Comparison of ENCODE assay signal across 17 cellular contexts in genomic region chr20:1383621-1384404, GRCh38. TPM values are rescaled to one million over a fixed set of nuclear protein-coding genes. Genes with fewer than 3 reads are reported as not detected.
DNase-seq lines count a peak whose midpoint lies in the region; ATAC-seq and TF ChIP-seq lines count a peak whose summit lies in the region.
"Had no signal": no experiment of that assay in that cellular context is flagged by ENCODE, and none has a peak within 500 bp of the region (broad histone marks: within the 10 kb centered on the region; RNA-seq: fewer than 3 reads in every experiment).

No MANE protein-coding gene starts in this region.

- no peaks in the 10 kb centered on the region for H3K9me3 ChIP-seq in CD4-positive, alpha-beta memory T cell (ENCODE audit: control insufficient read depth in 1 of 2, low read length in 2 of 2)
- H3K9me3 ChIP-seq in hepatocyte (ENCODE audit: low read depth) = no peaks in the 10 kb centered on the region
- H3K9me3 ChIP-seq: adrenal gland, thoracic aorta had no signal

- H3K27me3 ChIP-seq in CD4-positive, alpha-beta memory T cell (ENCODE audit: insufficient read depth, low read length) = no peaks in the 10 kb centered on the region
- no peaks in the 10 kb centered on the region for H3K27me3 ChIP-seq in hepatocyte
- H3K27me3 ChIP-seq: adrenal gland had no signal

- CTCF ChIA-PET in CD4-positive, alpha-beta memory T cell (lab: Charles Lee; ENCODE audit: partially characterized antibody) = interaction anchor here (0.7 to 2.2 kb wide), 4 partner anchors 18 to 72 kb away, joined by 4 to 11 read pairs (median 4); no protein-coding TSS in a partner anchor

- ATAC-seq in GM18867 (IDR thresholded peaks at IDR 0.05; ENCODE audit: unreplicated experiment) = no peak
- no peak for ATAC-seq in HG02885 (IDR thresholded peaks at IDR 0.05; ENCODE audit: poor library complexity, unreplicated experiment)

- no peak overlapping the region for H2AFZ ChIP-seq in hepatocyte

- no peak overlapping the region for H3K4me3 ChIP-seq in CD4-positive, alpha-beta memory T cell (ENCODE audit: low read length in 2 of 2)
- H3K4me3 ChIP-seq in LNCaP clone FGC (ENCODE audit: low read depth, low read length) (peak overlapping the region; percentile 9; the same call in 1 of the 2 replicates), hepatocyte (no peak overlapping the region)
- H3K4me3 ChIP-seq: adrenal gland, thoracic aorta had no signal

- peaks cover 16 to 31% of the 10 kb centered on the region in 2 donors for H3K36me3 Mint-ChIP-seq in CD4-positive, alpha-beta memory T cell

- H3K36me3 ChIP-seq in CD4-positive, alpha-beta memory T cell (ENCODE audit: insufficient read depth, low read length) = peaks cover 9% of the 10 kb centered on the region
- no peaks in the 10 kb centered on the region for H3K36me3 ChIP-seq in hepatocyte (replicated peaks; ENCODE audit: insufficient read depth, low read depth)
- H3K36me3 ChIP-seq: thoracic aorta had no signal

- H3K4me1 ChIP-seq in CD4-positive, alpha-beta memory T cell (ENCODE audit: insufficient read depth, low read length) = peaks cover 96% of the 10 kb centered on the region
- peaks cover 30% of the 10 kb centered on the region for H3K4me1 ChIP-seq in hepatocyte (ENCODE audit: insufficient read depth)

- WGBS in hepatocyte (ENCODE audit: low lambda C conversion rate, missing lambda C conversion rate) = 58% methylated on average over 5 of the region's 5 CpGs

- POLR2A ChIA-PET in CD4-positive, alpha-beta memory T cell (lab: Charles Lee; ENCODE audit: partially characterized antibody) = interaction anchor here (0.5 to 0.7 kb wide), 2 partner anchors 20 to 283 kb away, joined by 3 read pairs; no protein-coding TSS in a partner anchor

- peak overlapping the region in 4 of 7 donors; percentile 13 to 59 (median 34) for H3K27ac Mint-ChIP-seq in CD4-positive, alpha-beta memory T cell

- no peaks in the 10 kb centered on the region for H3K9me2 ChIP-seq in hepatocyte (replicated peaks; ENCODE audit: insufficient read depth)

- H3K9me3 Mint-ChIP-seq in CD4-positive, alpha-beta memory T cell = no peaks in the 10 kb centered on the region
- H3K9me3 Mint-ChIP-seq: central memory CD8-positive, alpha-beta T cell had no signal

- TF ChIP-seq CTCF in LNCaP clone FGC (IDR thresholded peaks at IDR 0.05; ENCODE audit: control insufficient read depth, extremely low read depth, insufficient read depth) (no peak), hepatocyte (IDR thresholded peaks at IDR 0.05; ENCODE audit: poor library complexity) (no peak)

- H3K27ac ChIP-seq in CD4-positive, alpha-beta memory T cell (ENCODE audit: low read depth, low read length) = no peak overlapping the region
- H3K27ac ChIP-seq in hepatocyte = no peak overlapping the region

- intact Hi-C loops in CD4-positive, alpha-beta memory T cell (cut with micrococcal nuclease) = no loop called here

- peaks cover 81% of the 10 kb centered on the region for H4K20me1 ChIP-seq in hepatocyte (ENCODE audit: insufficient read depth, poor library complexity, severe bottlenecking)

- H3K79me2 ChIP-seq in hepatocyte = peaks cover 91% of the 10 kb centered on the region

- no peaks in the 10 kb centered on the region for H3K27me3 Mint-ChIP-seq in CD4-positive, alpha-beta memory T cell
- H3K27me3 Mint-ChIP-seq: central memory CD8-positive, alpha-beta T cell had no signal

- no peak overlapping the region for H3K4me3 Mint-ChIP-seq in CD4-positive, alpha-beta memory T cell
- H3K4me3 Mint-ChIP-seq: central memory CD8-positive, alpha-beta T cell had no signal

- H3K4me2 ChIP-seq in hepatocyte = peak overlapping the region; percentile 13

- peaks cover 69 to 98% (median 88%) of the 10 kb centered on the region in 4 donors for H3K4me1 Mint-ChIP-seq in CD4-positive, alpha-beta memory T cell

- no peak for DNase-seq in CD4-positive, alpha-beta memory T cell
- DNase-seq in LNCaP clone FGC (ENCODE audit: low read depth) (peak; percentile 76), NCI-H510A (lab: John Stamatoyannopoulos, UW) (peak; percentile 69), hepatocyte (ENCODE audit: low spot score) (peak; percentile 35), kidney tubule cell (ENCODE audit: low spot score) (no peak)
- DNase-seq in central memory CD4-positive, alpha-beta T cell = no peak
- DNase-seq: activated CD4-positive, alpha-beta T cell treated with anti-CD3 and anti-CD28 coated beads for 48 hours; Calu3; NCI-H1048; SIG-M5; stimulated activated CD4-positive, alpha-beta T cell treated with anti-CD3 and anti-CD28 coated beads, Interleukin-1b, Interleukin-23, amount 100 ng/mL, for 48 hours; T1000 had no signal

RNA-seq across cellular contexts. Expression of gene FKBP1A, which starts 9.0 kb away (rescaled TPM):
- total RNA-seq in CD4-positive, alpha-beta memory T cell = 10 to 100 TPM; 77.8 to 86.4 TPM
- polyA plus RNA-seq in CD4-positive, alpha-beta memory T cell = 10 to 100 TPM; 47.0 to 62.2 TPM
- total RNA-seq in hepatocyte = 99.5 and 121 TPM in 2 replicates
- polyA plus RNA-seq in hepatocyte = 149 and 161 TPM in 2 replicates

RNA-seq across cellular contexts. Expression of gene SDCBP2, which starts 54.9 kb away (rescaled TPM):
- total RNA-seq in CD4-positive, alpha-beta memory T cell = under 1 TPM; 0.61 to 0.94 TPM
- polyA plus RNA-seq in CD4-positive, alpha-beta memory T cell = 1 to 10 TPM; 1.5 to 2.2 TPM
- 57.2 and 64.1 TPM in 2 replicates for total RNA-seq in hepatocyte
- polyA plus RNA-seq in hepatocyte = 74.4 and 83.3 TPM in 2 replicates

Comparison
In these comparisons a context has a peak if more than half of its experiments do, and no peak if none do; other contexts are left out.
1. DNase-seq: peak in LNCaP clone FGC (single experiment), NCI-H510A (single experiment) and hepatocyte (single experiment); none in CD4-positive, alpha-beta memory T cell (0 of 5), kidney tubule cell (single experiment) and central memory CD4-positive, alpha-beta T cell (single experiment).
2. RNA of gene SDCBP2, which starts 54.9 kb away (total RNA-seq): 57.2 to 64.1 TPM in hepatocyte; 0.61 to 0.94 TPM in CD4-positive, alpha-beta memory T cell; every median in the first group is over 10 times any median in the second.